ENCODE assay signal across 15 cellular contexts in genomic region chr1:230555826-230556225, GRCh38.
A peak's percentile ranks its signal among the peaks of the same experiment; 100 is the strongest.
DNase-seq lines count a peak whose midpoint lies in the region; ATAC-seq and TF ChIP-seq lines count a peak whose summit lies in the region.
"Had no signal": no experiment of that assay in that cellular context is flagged by ENCODE, and none has a peak within 500 bp of the region (broad histone marks: within the 10 kb centered on the region; RNA-seq: fewer than 3 reads in every experiment).

No MANE protein-coding gene starts in this region.

- no peak for TF ChIP-seq CTCF in natural killer cell (IDR thresholded peaks at IDR 0.05)

- no peaks in the 10 kb centered on the region for H3K9me3 Mint-ChIP-seq in activated T-cell treated with anti-CD3 and anti-CD28 coated beads, Interleukin-2, amount 50 U/mL, for 24 hours
- no peaks in the 10 kb centered on the region for H3K9me3 Mint-ChIP-seq in activated T-helper 17 cell treated with anti-CD3 and anti-CD28 coated beads, Interleukin-2, amount 50 U/mL, for 72 hours
- no peaks in the 10 kb centered on the region for H3K9me3 Mint-ChIP-seq in natural killer cell
- H3K9me3 Mint-ChIP-seq: CD4-positive, alpha-beta T cell had no signal

- DNase-seq in activated T-cell treated with anti-CD3 and anti-CD28 coated beads, Interleukin-2, amount 50 U/mL, for 24 hours: no peak
- no peak for DNase-seq in activated T-cell treated with anti-CD3 and anti-CD28 coated beads, Interleukin-2, amount 50 U/mL, for 48 hours
- peak; percentile 17 for DNase-seq in NAMALWA (ENCODE audit: low spot score)
- no peak for DNase-seq in natural killer cell
- DNase-seq in Right ventricle myocardium inferior (ENCODE audit: missing footprints): no peak
- DNase-seq: C1 segment of cervical spinal cord; Calu3; CD4-positive, alpha-beta T cell; DMS 273 treated with DMSO at 0.1 percent for 48 hours; GOT3; HFFc6 had no signal

- H3K27me3 Mint-ChIP-seq in activated T-cell treated with anti-CD3 and anti-CD28 coated beads, Interleukin-2, amount 50 U/mL, for 24 hours: peaks cover 44% of the 10 kb centered on the region
- peaks cover 40% of the 10 kb centered on the region for H3K27me3 Mint-ChIP-seq in activated T-helper 17 cell treated with anti-CD3 and anti-CD28 coated beads, Interleukin-2, amount 50 U/mL, for 72 hours
- H3K27me3 Mint-ChIP-seq in natural killer cell (ENCODE audit: low read depth in 2 of 2): peaks cover 12 to 39% of the 10 kb centered on the region in 2 donors

- ATAC-seq in activated T-helper 17 cell treated with anti-CD3 and anti-CD28 coated beads, Interleukin-2, amount 50 U/mL, for 72 hours (replicated peaks): peak; percentile 55
- ATAC-seq in natural killer cell (no peak), GM21825 (IDR thresholded peaks at IDR 0.05; ENCODE audit: unreplicated experiment) (no peak), Right ventricle myocardium inferior (no peak), HG03521 (IDR thresholded peaks at IDR 0.05; ENCODE audit: unreplicated experiment) (no peak)

- peak overlapping the region; percentile 42 for H3K27ac Mint-ChIP-seq in activated T-cell treated with anti-CD3 and anti-CD28 coated beads, Interleukin-2, amount 50 U/mL, for 24 hours
- H3K27ac Mint-ChIP-seq in activated T-helper 17 cell treated with anti-CD3 and anti-CD28 coated beads, Interleukin-2, amount 50 U/mL, for 72 hours: peak overlapping the region; percentile 77
- no peak overlapping the region for H3K27ac Mint-ChIP-seq in natural killer cell
- H3K27ac Mint-ChIP-seq: B cell; CD4-positive, alpha-beta T cell; HFFc6 had no signal

- no peak overlapping the region for H3K4me3 Mint-ChIP-seq in activated T-cell treated with anti-CD3 and anti-CD28 coated beads, Interleukin-2, amount 50 U/mL, for 24 hours
- peak overlapping the region; percentile 59 for H3K4me3 Mint-ChIP-seq in activated T-helper 17 cell treated with anti-CD3 and anti-CD28 coated beads, Interleukin-2, amount 50 U/mL, for 72 hours
- peak overlapping the region; percentile 0 for H3K4me3 Mint-ChIP-seq in natural killer cell
- H3K4me3 Mint-ChIP-seq: B cell; CD4-positive, alpha-beta T cell; HFFc6 had no signal

- peaks cover 8% of the 10 kb centered on the region for H3K4me1 Mint-ChIP-seq in activated T-cell treated with anti-CD3 and anti-CD28 coated beads, Interleukin-2, amount 50 U/mL, for 24 hours (ENCODE audit: low read depth)
- H3K4me1 Mint-ChIP-seq in activated T-helper 17 cell treated with anti-CD3 and anti-CD28 coated beads, Interleukin-2, amount 50 U/mL, for 72 hours: peaks cover 4% of the 10 kb centered on the region
- H3K4me1 Mint-ChIP-seq in natural killer cell: peaks cover 5 to 22% of the 10 kb centered on the region in 2 donors
- H3K4me1 Mint-ChIP-seq: B cell had no signal

- H3K36me3 Mint-ChIP-seq in activated T-cell treated with anti-CD3 and anti-CD28 coated beads, Interleukin-2, amount 50 U/mL, for 24 hours (ENCODE audit: low read depth): no peaks in the 10 kb centered on the region
- no peaks in the 10 kb centered on the region for H3K36me3 Mint-ChIP-seq in activated T-helper 17 cell treated with anti-CD3 and anti-CD28 coated beads, Interleukin-2, amount 50 U/mL, for 72 hours (ENCODE audit: low read depth)
- H3K36me3 Mint-ChIP-seq in natural killer cell: no peaks in the 10 kb centered on the region

- intact Hi-C loops in natural killer cell (cut with micrococcal nuclease) (no loop called here), Right ventricle myocardium inferior (cut with DNase I) (no loop called here)

Comparison
In these comparisons a context has a peak if more than half of its experiments do, and no peak if none do; other contexts are left out.
1. H3K27ac Mint-ChIP-seq: peak in activated T-cell treated with anti-CD3 and anti-CD28 coated beads, Interleukin-2, amount 50 U/mL, for 24 hours (single experiment) and activated T-helper 17 cell treated with anti-CD3 and anti-CD28 coated beads, Interleukin-2, amount 50 U/mL, for 72 hours (single experiment); none in natural killer cell (0 of 2).